In the genomic region with DNA sequence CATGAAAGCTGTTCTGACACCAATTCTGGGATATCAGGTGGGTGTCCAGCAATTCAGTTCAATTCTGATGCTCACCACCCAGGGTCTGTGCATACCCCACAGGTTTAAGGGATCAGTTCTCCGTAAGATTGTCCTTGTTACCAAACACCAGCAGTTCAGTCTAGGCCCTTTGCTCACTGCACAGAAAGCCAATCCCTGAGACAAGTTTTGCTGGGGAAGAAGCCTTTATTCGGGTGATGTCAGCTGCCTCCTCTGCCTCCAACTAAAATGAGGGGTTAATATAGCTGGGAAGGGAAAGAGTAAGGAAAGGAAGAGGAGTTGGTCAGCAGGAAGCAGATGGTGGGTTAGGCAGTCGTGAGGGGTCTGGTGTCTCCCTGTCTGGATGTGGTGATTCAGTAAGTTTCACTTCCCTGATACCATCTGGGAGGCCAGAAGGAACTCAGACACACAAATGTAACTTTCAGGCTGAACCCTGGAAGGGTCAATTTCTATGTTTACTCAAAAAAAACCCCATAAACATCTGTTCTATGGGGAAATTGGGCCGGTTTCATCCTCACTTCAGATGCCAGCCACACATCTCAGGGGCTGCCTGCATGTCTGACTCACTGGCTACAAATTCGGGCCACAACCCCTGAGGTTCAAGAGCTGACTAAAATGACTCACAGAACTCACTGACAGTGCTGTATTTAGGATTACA, we compare ENCODE assay signal across 8 cellular contexts.
A peak's percentile ranks its signal among the peaks of the same experiment; 100 is the strongest.
DNase-seq lines count a peak whose midpoint lies in the region; ATAC-seq and TF ChIP-seq lines count a peak whose summit lies in the region.

No MANE protein-coding gene starts in this region.

- H3K9me3 Mint-ChIP-seq in stimulated activated memory B cell treated with anti-CD40 and anti-IgM and Interleukin-4, amounts not matched to agents 10 μg/mL and 1 μg/mL and 100 μg/mL, for 72 hours = peaks cover 6% of the 10 kb centered on the region

- DNase-seq in DMS53 (lab: John Stamatoyannopoulos, UW) = peak; percentile 28
- no peak for DNase-seq in DMS53 treated with DMSO at 0.1 percent for 48 hours (lab: John Stamatoyannopoulos, UW; ENCODE audit: unreplicated experiment)
- DNase-seq in MG63 = peak; percentile 57
- DNase-seq in fibroblast of mammary gland (ENCODE audit: low read depth) = peak; percentile 85
- DNase-seq in stimulated activated CD8-positive, alpha-beta memory T cell treated with anti-CD3 and anti-CD28 coated beads, Interleukin-4, amount 100 ng/mL, for 48 hours = no peak
- no peak for DNase-seq in activated CD4-positive, alpha-beta T cell treated with anti-CD3 and anti-CD28 coated beads for 48 hours

- H3K9me3 ChIP-seq in MG63 = no peaks in the 10 kb centered on the region; the same call in 1 of the 2 replicates

- TF ChIP-seq CTCF in fibroblast of mammary gland (conservative IDR thresholded peaks at IDR 0.05; ENCODE audit: control insufficient read depth, insufficient read depth, low read depth, low read length) = no peak

- H3K4me3 Mint-ChIP-seq in stimulated activated memory B cell treated with anti-CD40 and anti-IgM and Interleukin-4, amounts not matched to agents 10 μg/mL and 1 μg/mL and 100 μg/mL, for 72 hours = no peak overlapping the region

- peaks cover 12% of the 10 kb centered on the region for H3K27me3 Mint-ChIP-seq in stimulated activated memory B cell treated with anti-CD40 and anti-IgM and Interleukin-4, amounts not matched to agents 10 μg/mL and 1 μg/mL and 100 μg/mL, for 72 hours

- H3K4me3 ChIP-seq in MG63 (no peak overlapping the region), fibroblast of mammary gland (ENCODE audit: control insufficient read depth, low read depth, low read length) (no peak overlapping the region)

- H3K36me3 Mint-ChIP-seq in stimulated activated memory B cell treated with anti-CD40 and anti-IgM and Interleukin-4, amounts not matched to agents 10 μg/mL and 1 μg/mL and 100 μg/mL, for 72 hours = no peaks in the 10 kb centered on the region

- peaks cover 25% of the 10 kb centered on the region for H3K4me1 Mint-ChIP-seq in stimulated activated memory B cell treated with anti-CD40 and anti-IgM and Interleukin-4, amounts not matched to agents 10 μg/mL and 1 μg/mL and 100 μg/mL, for 72 hours

- no peaks in the 10 kb centered on the region for H3K27me3 ChIP-seq in MG63

- ATAC-seq in stimulated activated memory B cell treated with anti-CD40 and anti-IgM and Interleukin-4, amounts not matched to agents 10 μg/mL and 1 μg/mL and 100 μg/mL, for 72 hours = peak; percentile 66
- no peak for ATAC-seq in HG02571 (IDR thresholded peaks at IDR 0.05; ENCODE audit: unreplicated experiment)

- no peaks in the 10 kb centered on the region for H3K36me3 ChIP-seq in MG63

- H3K27ac Mint-ChIP-seq in stimulated activated memory B cell treated with anti-CD40 and anti-IgM and Interleukin-4, amounts not matched to agents 10 μg/mL and 1 μg/mL and 100 μg/mL, for 72 hours = no peak overlapping the region

Comparison
In these comparisons a context has a peak if more than half of its experiments do, and no peak if none do; other contexts are left out.
1. DNase-seq: peak in DMS53 (single experiment), MG63 (single experiment) and fibroblast of mammary gland (single experiment); none in DMS53 treated with DMSO at 0.1 percent for 48 hours (single experiment), stimulated activated CD8-positive, alpha-beta memory T cell treated with anti-CD3 and anti-CD28 coated beads, Interleukin-4, amount 100 ng/mL, for 48 hours (single experiment) and activated CD4-positive, alpha-beta T cell treated with anti-CD3 and anti-CD28 coated beads for 48 hours (single experiment).